ENCODE assay signal across 26 cellular contexts in the genomic region with DNA sequence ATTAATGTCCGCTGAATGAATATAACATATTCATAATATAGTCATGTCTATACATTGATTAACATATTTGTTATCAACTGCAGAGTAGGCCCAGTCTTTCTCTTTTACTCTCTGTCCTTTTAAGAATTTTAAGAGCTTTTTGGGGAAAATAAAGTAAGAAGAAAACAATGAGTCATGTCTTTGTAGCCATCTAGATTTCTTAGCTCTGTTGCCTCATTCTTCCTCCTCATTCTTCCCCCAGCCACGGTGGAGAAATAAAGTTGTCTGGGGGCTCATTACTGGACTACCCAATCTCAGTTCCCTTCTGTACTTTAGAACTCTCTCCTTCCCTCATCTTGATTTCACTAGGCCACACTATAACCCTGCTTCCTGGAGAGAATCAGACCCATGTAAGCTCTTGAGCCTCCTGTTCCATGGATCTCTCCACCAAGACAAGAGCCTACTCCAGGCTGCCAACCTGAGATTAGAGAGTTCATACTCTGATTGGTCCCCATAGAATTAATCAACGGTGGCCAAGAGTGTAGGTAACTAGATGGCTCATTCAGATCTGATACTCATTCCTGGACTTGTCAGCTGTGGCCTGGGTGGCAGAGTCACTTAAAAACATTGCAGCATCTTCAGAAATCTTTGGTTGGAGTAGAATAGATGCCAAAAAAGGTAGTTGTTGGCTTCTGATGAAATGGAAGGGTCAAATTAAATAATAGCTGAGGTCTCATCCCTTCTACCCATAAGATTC. TPM values are rescaled to one million over a fixed set of nuclear protein-coding genes. Genes with fewer than 3 reads are reported as not detected.
DNase-seq lines count a peak whose midpoint lies in the region; ATAC-seq and TF ChIP-seq lines count a peak whose summit lies in the region.
"Had no signal": no experiment of that assay in that cellular context is flagged by ENCODE, and none has a peak within 500 bp of the region (broad histone marks: within the 10 kb centered on the region; RNA-seq: fewer than 3 reads in every experiment).

No MANE protein-coding gene starts in this region.

- DNase-seq in activated naive CD8-positive, alpha-beta T cell treated with anti-CD3 and anti-CD28 coated beads, Interleukin-2, amount 50 U/mL, for 24 hours, result no peak
- no peak for DNase-seq in activated naive CD8-positive, alpha-beta T cell treated with anti-CD3 and anti-CD28 coated beads for 36 hours
- DNase-seq in NOMO-1 treated with dmso at 0.1 percent for 144 hours (lab: John Stamatoyannopoulos, UW; ENCODE audit: unreplicated experiment) (peak; percentile 20), iris pigment epithelial cell (ENCODE audit: low read depth) (peak; percentile 74), Peyer's patch (no peak), OCI-M2 (lab: John Stamatoyannopoulos, UW; ENCODE audit: unreplicated experiment) (no peak)
- no peak for DNase-seq in activated naive CD4-positive, alpha-beta T cell (lab: John Stamatoyannopoulos, UW)
- DNase-seq: activated CD4-positive, alpha-beta T cell treated with anti-CD3 and anti-CD28 coated beads for 1 hour; activated CD8-positive, alpha-beta T cell treated with anti-CD3 and anti-CD28 coated beads for 36 hours; activated effector memory CD4-positive, alpha-beta T cell treated with anti-CD3 and anti-CD28 coated beads, Interleukin-2, amount 50 U/mL, for 16 hours; activated naive CD8-positive, alpha-beta T cell treated with anti-CD3 and anti-CD28 coated beads, Interleukin-2, amount 10 ng/mL, durations not matched to agents 7 days and 5 days; central memory CD4-positive, alpha-beta T cell; DMS79 treated with DMSO at 0.1 percent for 48 hours; foreskin melanocyte; heart right ventricle; NCI-H1694 treated with DMSO at 0.1 percent for 48 hours; NCI-H446 treated with DMSO at 0.1 percent for 48 hours; NCI-H774; SHP77; stimulated activated CD4-positive, alpha-beta T cell treated with anti-CD3 and anti-CD28 coated beads, Interleukin-4, amount 100 ng/mL, for 24 hours; upper lobe of left lung had no signal

- no peaks in the 10 kb centered on the region for H3K9me3 ChIP-seq in Peyer's patch
- H3K9me3 ChIP-seq: esophagus muscularis mucosa, upper lobe of left lung had no signal

- H3K27me3 Mint-ChIP-seq in activated naive CD8-positive, alpha-beta T cell treated with anti-CD3 and anti-CD28 coated beads, Interleukin-2, amount 50 U/mL, for 24 hours, result no peaks in the 10 kb centered on the region
- peaks cover 3% of the 10 kb centered on the region for H3K27me3 Mint-ChIP-seq in activated naive CD8-positive, alpha-beta T cell treated with anti-CD3 and anti-CD28 coated beads for 36 hours
- H3K27me3 Mint-ChIP-seq: activated CD8-positive, alpha-beta T cell treated with anti-CD3 and anti-CD28 coated beads for 36 hours; activated naive CD8-positive, alpha-beta T cell treated with anti-CD3 and anti-CD28 coated beads, Interleukin-2, amount 10 ng/mL, durations not matched to agents 7 days and 5 days; dendritic cell treated with granulocyte-macrophage colony-stimulating factor and Interleukin-4, amounts not matched to agents 40 ng/mL and 50 ng/mL, for 4 days had no signal

- H3K27ac ChIP-seq in Peyer's patch, result no peak overlapping the region
- H3K27ac ChIP-seq: heart right ventricle, upper lobe of left lung had no signal

- ATAC-seq in activated naive CD8-positive, alpha-beta T cell treated with anti-CD3 and anti-CD28 coated beads, Interleukin-2, amount 50 U/mL, for 24 hours, result no peak
- ATAC-seq in HG02623 (IDR thresholded peaks at IDR 0.05; ENCODE audit: unreplicated experiment), result no peak
- ATAC-seq: activated CD8-positive, alpha-beta T cell treated with anti-CD3 and anti-CD28 coated beads for 36 hours; heart right ventricle; sciatic nerve had no signal

- TF ChIP-seq POLR2A in Peyer's patch (IDR thresholded peaks at IDR 0.05), result no peak

- peaks cover 9% of the 10 kb centered on the region for H3K9me3 Mint-ChIP-seq in activated naive CD8-positive, alpha-beta T cell treated with anti-CD3 and anti-CD28 coated beads, Interleukin-2, amount 50 U/mL, for 24 hours
- H3K9me3 Mint-ChIP-seq in activated naive CD8-positive, alpha-beta T cell treated with anti-CD3 and anti-CD28 coated beads for 36 hours, result peaks cover 4% of the 10 kb centered on the region
- H3K9me3 Mint-ChIP-seq: dendritic cell treated with granulocyte-macrophage colony-stimulating factor and Interleukin-4, amounts not matched to agents 40 ng/mL and 50 ng/mL, for 4 days had no signal

- H3K27me3 ChIP-seq in Peyer's patch, result no peaks in the 10 kb centered on the region
- H3K27me3 ChIP-seq: esophagus muscularis mucosa, heart right ventricle, upper lobe of left lung had no signal

- no peaks in the 10 kb centered on the region for H3K36me3 Mint-ChIP-seq in activated naive CD8-positive, alpha-beta T cell treated with anti-CD3 and anti-CD28 coated beads, Interleukin-2, amount 50 U/mL, for 24 hours (ENCODE audit: low read depth)
- H3K36me3 Mint-ChIP-seq in activated naive CD8-positive, alpha-beta T cell treated with anti-CD3 and anti-CD28 coated beads for 36 hours, result peaks cover 8% of the 10 kb centered on the region

- H3K36me3 ChIP-seq in Peyer's patch, result no peaks in the 10 kb centered on the region
- H3K36me3 ChIP-seq: heart right ventricle, upper lobe of left lung had no signal

- no peak overlapping the region for H3K4me3 Mint-ChIP-seq in activated naive CD8-positive, alpha-beta T cell treated with anti-CD3 and anti-CD28 coated beads, Interleukin-2, amount 50 U/mL, for 24 hours
- no peak overlapping the region for H3K4me3 Mint-ChIP-seq in activated naive CD8-positive, alpha-beta T cell treated with anti-CD3 and anti-CD28 coated beads for 36 hours
- H3K4me3 Mint-ChIP-seq: activated CD8-positive, alpha-beta T cell treated with anti-CD3 and anti-CD28 coated beads for 36 hours; activated naive CD8-positive, alpha-beta T cell treated with anti-CD3 and anti-CD28 coated beads, Interleukin-2, amount 10 ng/mL, durations not matched to agents 7 days and 5 days; dendritic cell treated with granulocyte-macrophage colony-stimulating factor and Interleukin-4, amounts not matched to agents 40 ng/mL and 50 ng/mL, for 4 days; T-helper 2 cell treated with Interferon-gamma antibody and Interleukin-4, amounts not matched to agents 5 μg/mL and 100 μg/mL, for 36 hours had no signal

- no peaks in the 10 kb centered on the region for H3K4me1 ChIP-seq in Peyer's patch
- H3K4me1 ChIP-seq: upper lobe of left lung had no signal

- H3K4me1 Mint-ChIP-seq in activated naive CD8-positive, alpha-beta T cell treated with anti-CD3 and anti-CD28 coated beads, Interleukin-2, amount 50 U/mL, for 24 hours, result no peaks in the 10 kb centered on the region
- no peaks in the 10 kb centered on the region for H3K4me1 Mint-ChIP-seq in activated naive CD8-positive, alpha-beta T cell treated with anti-CD3 and anti-CD28 coated beads for 36 hours

- H3K27ac Mint-ChIP-seq in activated naive CD8-positive, alpha-beta T cell treated with anti-CD3 and anti-CD28 coated beads, Interleukin-2, amount 50 U/mL, for 24 hours, result peak overlapping the region; percentile 9
- H3K27ac Mint-ChIP-seq in activated naive CD8-positive, alpha-beta T cell treated with anti-CD3 and anti-CD28 coated beads for 36 hours, result no peak overlapping the region
- H3K27ac Mint-ChIP-seq: activated CD8-positive, alpha-beta T cell treated with anti-CD3 and anti-CD28 coated beads for 36 hours; activated naive CD8-positive, alpha-beta T cell treated with anti-CD3 and anti-CD28 coated beads, Interleukin-2, amount 10 ng/mL, durations not matched to agents 7 days and 5 days; dendritic cell treated with granulocyte-macrophage colony-stimulating factor and Interleukin-4, amounts not matched to agents 40 ng/mL and 50 ng/mL, for 4 days; T-helper 2 cell treated with Interferon-gamma antibody and Interleukin-4, amounts not matched to agents 5 μg/mL and 100 μg/mL, for 36 hours had no signal

- no peak for TF ChIP-seq CTCF in Peyer's patch (IDR thresholded peaks at IDR 0.05)

- no peak overlapping the region for H3K4me3 ChIP-seq in Peyer's patch
- H3K4me3 ChIP-seq: esophagus muscularis mucosa, heart right ventricle, upper lobe of left lung had no signal

RNA-seq across cellular contexts. Expression of gene ITGA1, which starts 44.2 kb away (rescaled TPM):
- total RNA-seq in activated naive CD8-positive, alpha-beta T cell treated with anti-CD3 and anti-CD28 coated beads for 36 hours, result 1 to 10 TPM; 6.9 to 9.9 TPM
- 10 to 100 TPM; 21.2 to 49.5 (median 43.1) TPM for total RNA-seq in Peyer's patch

RNA-seq across cellular contexts. Expression of gene PELO, which starts 44.2 kb away (rescaled TPM):
- total RNA-seq in activated naive CD8-positive, alpha-beta T cell treated with anti-CD3 and anti-CD28 coated beads for 36 hours, result 10 to 100 TPM; 24.8 TPM
- total RNA-seq in Peyer's patch, result 10 to 100 TPM; 10.2 to 22.3 (median 12.9) TPM

Comparison
In these comparisons a context has a peak if more than half of its experiments do, and no peak if none do; other contexts are left out.
1. DNase-seq: peak in NOMO-1 treated with dmso at 0.1 percent for 144 hours (single experiment) and iris pigment epithelial cell (single experiment); none in activated naive CD8-positive, alpha-beta T cell treated with anti-CD3 and anti-CD28 coated beads, Interleukin-2, amount 50 U/mL, for 24 hours (single experiment), activated naive CD8-positive, alpha-beta T cell treated with anti-CD3 and anti-CD28 coated beads for 36 hours (single experiment), activated naive CD4-positive, alpha-beta T cell (0 of 4), Peyer's patch (0 of 3) and OCI-M2 (single experiment).